Comparison of ENCODE assay signal across 22 cellular contexts in genomic region chrX:134688181-134688580, GRCh38. TPM values are rescaled to one million over a fixed set of nuclear protein-coding genes. Genes with fewer than 3 reads are reported as not detected.
"Had no signal": no experiment of that assay in that cellular context is flagged by ENCODE, and none has a peak within 500 bp of the region (broad histone marks: within the 10 kb centered on the region; RNA-seq: fewer than 3 reads in every experiment).

No MANE protein-coding gene starts in this region.

- H3K27ac ChIP-seq: prostate gland, right lobe of liver, suprapubic skin, upper lobe of left lung had no signal

- H3K27me3 ChIP-seq: right lobe of liver, suprapubic skin, upper lobe of left lung had no signal

- H3K36me3 Mint-ChIP-seq: activated naive CD4-positive, alpha-beta T cell treated with anti-CD3 and anti-CD28 coated beads, Interleukin-2, amount 50 U/mL, for 24 hours; immature natural killer cell; natural killer cell had no signal

- H3K4me1 ChIP-seq: prostate gland, right lobe of liver, suprapubic skin, upper lobe of left lung had no signal

- H3K4me3 ChIP-seq: mucosa of descending colon, prostate gland, right lobe of liver, suprapubic skin, upper lobe of left lung had no signal

- H3K9me3 ChIP-seq: mucosa of descending colon, prostate gland, right lobe of liver, suprapubic skin, upper lobe of left lung had no signal

- H3K9me3 Mint-ChIP-seq: activated naive CD4-positive, alpha-beta T cell treated with anti-CD3 and anti-CD28 coated beads, Interleukin-2, amount 50 U/mL, for 24 hours; immature natural killer cell; natural killer cell had no signal

- H3K4me3 Mint-ChIP-seq: activated naive CD4-positive, alpha-beta T cell treated with anti-CD3 and anti-CD28 coated beads, Interleukin-2, amount 50 U/mL, for 24 hours; immature natural killer cell; natural killer cell had no signal

- H3K36me3 ChIP-seq: prostate gland, right lobe of liver, suprapubic skin, upper lobe of left lung had no signal

- FAIRE-seq: colon, TTC549 had no signal

- H3K4me1 Mint-ChIP-seq: activated naive CD4-positive, alpha-beta T cell treated with anti-CD3 and anti-CD28 coated beads, Interleukin-2, amount 50 U/mL, for 24 hours had no signal

- DNase-seq: activated CD4-positive, alpha-beta T cell treated with anti-CD3 and anti-CD28 coated beads, Interleukin-2, amount 50 U/mL, for 1 hour; activated effector memory CD4-positive, alpha-beta T cell treated with Interleukin-2 at 50 U/mL for 16 hours; activated T-cell treated with anti-CD3 and anti-CD28 coated beads, Interleukin-2, amount 50 U/mL, for 1 hour; amygdala; glutamatergic neuron; immature natural killer cell; left cardiac atrium; mucosa of descending colon; natural killer cell; nucleus accumbens; right lobe of liver; stimulated activated CD4-positive, alpha-beta T cell treated with anti-CD3 and anti-CD28 coated beads, Interleukin-4, amount 100 ng/mL, for 1 hour; stimulated activated CD8-positive, alpha-beta memory T cell treated with anti-CD3 and anti-CD28 coated beads, Interleukin-4, amount 100 ng/mL, for 48 hours; stimulated activated naive CD8-positive, alpha-beta T cell treated with anti-CD3 and anti-CD28 coated beads, Interleukin-15, Interleukin-2, amounts not matched to agents 100 U/mL and 50 U/mL, for 24 hours; T-helper 2 cell; upper lobe of left lung had no signal

- ATAC-seq: left cardiac atrium; mucosa of descending colon; natural killer cell; right lobe of liver; stimulated activated naive CD8-positive, alpha-beta T cell treated with anti-CD3 and anti-CD28 coated beads, Interleukin-15, Interleukin-2, amounts not matched to agents 100 U/mL and 50 U/mL, for 24 hours had no signal

- H3K27ac Mint-ChIP-seq: activated naive CD4-positive, alpha-beta T cell treated with anti-CD3 and anti-CD28 coated beads, Interleukin-2, amount 50 U/mL, for 24 hours; immature natural killer cell; natural killer cell had no signal

RNA-seq across cellular contexts. Expression of gene PLAC1, which starts 29.9 kb away (rescaled TPM):
- total RNA-seq: left cardiac atrium, lung microvascular endothelial cell, mucosa of descending colon, natural killer cell, right lobe of liver, suprapubic skin, upper lobe of left lung had no signal
- polyA plus RNA-seq: immature natural killer cell had no signal
